Comparison of ENCODE assay signal across 13 cellular contexts in genomic region chr12:93795352-93795751, GRCh38.
A peak's percentile ranks its signal among the peaks of the same experiment; 100 is the strongest.
DNase-seq lines count a peak whose midpoint lies in the region; ATAC-seq, FAIRE-seq and TF ChIP-seq lines count a peak whose summit lies in the region.
"Had no signal": no experiment of that assay in that cellular context is flagged by ENCODE, and none has a peak within 500 bp of the region (broad histone marks: within the 10 kb centered on the region; RNA-seq: fewer than 3 reads in every experiment).

No MANE protein-coding gene starts in this region.

- FAIRE-seq in HepG2 (lab: Jason Lieb, UNC): no peak

- no peak for TF ChIP-seq RAD21 in HepG2 (CRISPR knock-in tag; IDR thresholded peaks at IDR 0.05)

- peak overlapping the region; percentile 23; the same call in 1 of the 2 replicates for H3K4me2 ChIP-seq in HepG2 (ENCODE audit: low read depth, low read length)
- no peak overlapping the region for H3K4me2 ChIP-seq in parathyroid adenoma (ENCODE audit: low read length)
- H3K4me2 ChIP-seq: BLaER1 treated with 17β-estradiol and CSF1 and Interleukin-3, amounts not matched to agents 10 nM and 100 nM had no signal

- no peaks in the 10 kb centered on the region for H3K36me3 ChIP-seq in HepG2 (replicated peaks in 1 of 2; ENCODE audit: control insufficient read depth in 1 of 2, insufficient read depth in 2 of 2, low read length in 2 of 2)
- H3K36me3 ChIP-seq in parathyroid adenoma (ENCODE audit: control insufficient read depth, insufficient read depth, low read length): no peaks in the 10 kb centered on the region
- H3K36me3 ChIP-seq: BLaER1 treated with 17β-estradiol and CSF1 and Interleukin-3, amounts not matched to agents 10 nM and 100 nM; HAP-1 had no signal

- H3K79me2 ChIP-seq in HepG2 (ENCODE audit: insufficient read depth, low read length): no peaks in the 10 kb centered on the region
- H3K79me2 ChIP-seq in parathyroid adenoma: peaks cover 20% of the 10 kb centered on the region

- no TSS peak for BruUV-seq in HepG2 (replicated peaks; lab: Mats Ljungman, UMichigan)

- in situ Hi-C loops in HepG2 (cut with HindIII; ENCODE audit: extremely low pct_ligation_motif_present, low pct_unique_long_range_greater_than_20kb): no loop called here

- H3K27ac ChIP-seq in right cardiac atrium (ENCODE audit: low read length): no peak overlapping the region
- no peak overlapping the region for H3K27ac ChIP-seq in HepG2 (ENCODE audit: extremely low read length, insufficient read depth, low read length)
- H3K27ac ChIP-seq in parathyroid adenoma: peak overlapping the region; percentile 17

- H3K9ac ChIP-seq in HepG2 (ENCODE audit: insufficient read depth, low read depth, low read length) (no peak overlapping the region), parathyroid adenoma (no peak overlapping the region)
- H3K9ac ChIP-seq: BLaER1 treated with 17β-estradiol and CSF1 and Interleukin-3, amounts not matched to agents 10 nM and 100 nM had no signal

- TF ChIP-seq POLR2A in HepG2 (IDR thresholded peaks at IDR 0.05; ENCODE audit: insufficient read depth in 1 of 2, low read depth in 2 of 2, low read length in 2 of 2): no peak

- ATAC-seq in right cardiac atrium: peak; percentile 51 to 75
- no peak for ATAC-seq in Right ventricle myocardium inferior
- peak; percentile 65 for ATAC-seq in HepG2
- no peak for ATAC-seq in GM18867 (IDR thresholded peaks at IDR 0.05; ENCODE audit: unreplicated experiment)
- ATAC-seq in HG03039 (IDR thresholded peaks at IDR 0.05; ENCODE audit: unreplicated experiment): no peak
- ATAC-seq: CD8-positive, alpha-beta T cell had no signal

- H2AFZ ChIP-seq in HepG2 (ENCODE audit: low read length) (no peak overlapping the region), parathyroid adenoma (no peak overlapping the region)

- DNase-seq in right cardiac atrium (no peak), Right ventricle myocardium inferior (ENCODE audit: missing footprints) (no peak), HepG2 (ENCODE audit: low spot score) (no peak), dermis blood vessel endothelial cell (no peak)
- DNase-seq: Calu3; CD8-positive, alpha-beta T cell; DMS79 treated with DMSO at 0.1 percent for 48 hours; GF-D8 had no signal

- H3K9me3 ChIP-seq in right cardiac atrium (ENCODE audit: control insufficient read depth, low read length) (no peaks in the 10 kb centered on the region), HepG2 (ENCODE audit: low read length) (no peaks in the 10 kb centered on the region), parathyroid adenoma (ENCODE audit: control insufficient read depth, low read length) (no peaks in the 10 kb centered on the region)
- H3K9me3 ChIP-seq: HAP-1 had no signal

- no peak for TF ChIP-seq EP300 in HepG2 (IDR thresholded peaks at IDR 0.05; ENCODE audit: low read depth in 2 of 2, low read length in 2 of 2)
- no peak for TF ChIP-seq EP300 in HepG2 (CRISPR knock-in tag; IDR thresholded peaks at IDR 0.05; ENCODE audit: borderline replicate concordance)

- intact Hi-C loops in right cardiac atrium (cut with DNase I) (no loop called here), Right ventricle myocardium inferior (cut with DNase I) (no loop called here), HepG2 (cut with micrococcal nuclease; ENCODE audit: unreplicated experiment) (no loop called here)

- POLR2A ChIA-PET in HepG2 (lab: Yijun Ruan, JAX): no interaction called here

- no peak for TF ChIP-seq CTCF in HepG2 (CRISPR knock-in tag; IDR thresholded peaks at IDR 0.05)
- no peak for TF ChIP-seq CTCF in parathyroid adenoma (IDR thresholded peaks at IDR 0.05)

- H4K20me1 ChIP-seq in HepG2 (ENCODE audit: insufficient read depth, low read length): no peaks in the 10 kb centered on the region
- H4K20me1 ChIP-seq: BLaER1 treated with 17β-estradiol and CSF1 and Interleukin-3, amounts not matched to agents 10 nM and 100 nM had no signal

- WGBS in right cardiac atrium: 57% methylated on average over 3 of the region's 3 CpGs
- 32% methylated on average over 3 of the region's 3 CpGs for WGBS in HepG2 (ENCODE audit: low lambda C conversion rate)

- H3K4me1 ChIP-seq in right cardiac atrium (ENCODE audit: control insufficient read depth, insufficient read depth, low read length) (peaks cover 10% of the 10 kb centered on the region), HepG2 (ENCODE audit: insufficient read depth, low read length) (peaks cover 14% of the 10 kb centered on the region), parathyroid adenoma (peaks cover 70% of the 10 kb centered on the region)
- H3K4me1 ChIP-seq: HAP-1 had no signal

- H3K4me3 ChIP-seq in right cardiac atrium (ENCODE audit: low read length) (no peak overlapping the region), HepG2 (replicated peaks in 1 of 3; ENCODE audit: insufficient read depth in 1 of 3, low read depth in 2 of 3, low read length in 3 of 3) (no peak overlapping the region), parathyroid adenoma (ENCODE audit: low read depth, low read length) (no peak overlapping the region)
- H3K4me3 ChIP-seq: BLaER1 treated with 17β-estradiol and CSF1 and Interleukin-3, amounts not matched to agents 10 nM and 100 nM; HAP-1 had no signal

- CTCF ChIA-PET in HepG2 (lab: Yijun Ruan, JAX; ENCODE audit: low intra/inter-chr PET ratio, low total read pairs): no interaction called here

- H3K27me3 ChIP-seq in right cardiac atrium (ENCODE audit: control insufficient read depth, insufficient read depth) (no peaks in the 10 kb centered on the region), HepG2 (ENCODE audit: control insufficient read depth in 1 of 2, insufficient read depth in 2 of 2, low read length in 2 of 2) (no peaks in the 10 kb centered on the region), parathyroid adenoma (ENCODE audit: control insufficient read depth, insufficient read depth, low read length) (no peaks in the 10 kb centered on the region)
- H3K27me3 ChIP-seq: BLaER1 treated with 17β-estradiol and CSF1 and Interleukin-3, amounts not matched to agents 10 nM and 100 nM had no signal

TF ChIP-seq in HepG2, 621 proteins besides CTCF, POLR2A, EP300 and RAD21 (continues in another document):
- TF ChIP-seq AHDC1 (CRISPR knock-in tag; IDR thresholded peaks at IDR 0.05; ENCODE audit: borderline replicate concordance): 0 out of 2 replicates have a peak, but pooled peaks have one; percentile 16
- TF ChIP-seq U2AF1 (optimal IDR thresholded peaks at IDR 0.05; ENCODE audit: low read depth, low read length): no peak
- TF ChIP-seq ZNF644 (CRISPR knock-in tag; IDR thresholded peaks at IDR 0.05; ENCODE audit: low read depth): peak; percentile 49; the same call in 1 of the 2 replicates
- TF ChIP-seq KMT2A (CRISPR knock-in tag; IDR thresholded peaks at IDR 0.05): no peak
- TF ChIP-seq WIZ (CRISPR knock-in tag; IDR thresholded peaks at IDR 0.05): no peak
- no peak for TF ChIP-seq IRF2 (CRISPR knock-in tag; IDR thresholded peaks at IDR 0.05)
- TF ChIP-seq ZNF816 (CRISPR knock-in tag; IDR thresholded peaks at IDR 0.05; ENCODE audit: borderline replicate concordance): no peak
- no peak for TF ChIP-seq ZFP90 (CRISPR knock-in tag; IDR thresholded peaks at IDR 0.05; ENCODE audit: borderline replicate concordance)
- no peak for TF ChIP-seq MTF1 (CRISPR knock-in tag; IDR thresholded peaks at IDR 0.05)
- no peak for TF ChIP-seq ELF3 (CRISPR knock-in tag; IDR thresholded peaks at IDR 0.05)
- TF ChIP-seq NR2C2 (CRISPR knock-in tag; IDR thresholded peaks at IDR 0.05; ENCODE audit: borderline replicate concordance): no peak

Comparison
In these comparisons a context has a peak if more than half of its experiments do, and no peak if none do; other contexts are left out.
1. ATAC-seq: peak in right cardiac atrium (2 of 2) and HepG2 (single experiment); none in Right ventricle myocardium inferior (single experiment), GM18867 (single experiment) and HG03039 (single experiment).